18 cellular contexts compared by ENCODE assay signal in genomic region chr5:171868236-171868635, GRCh38.
DNase-seq lines count a peak whose midpoint lies in the region; FAIRE-seq and TF ChIP-seq lines count a peak whose summit lies in the region.
"Had no signal": no experiment of that assay in that cellular context is flagged by ENCODE, and none has a peak within 500 bp of the region (broad histone marks: within the 10 kb centered on the region; RNA-seq: fewer than 3 reads in every experiment).

No MANE protein-coding gene starts in this region.

- H2BK12ac ChIP-seq in H9 (ENCODE audit: insufficient read length, low read depth, low read length) = no peak overlapping the region

- DNase-seq in cardiac muscle cell (ENCODE audit: low read depth in 1 of 2, low spot score in 1 of 2) (peak in 1 of 2 donors; percentile 31), cardiac septum (ENCODE audit: low spot score) (no peak), brain microvascular endothelial cell (peak; percentile 13), osteoblast (ENCODE audit: insufficient read length, low spot score, missing footprints) (no peak), H9 (no peak), NCI-H526 (lab: John Stamatoyannopoulos, UW) (no peak), frontal cortex (ENCODE audit: low spot score in 2 of 2) (no peak)
- DNase-seq: GDM1, Kasumi-1, MG63, NCI-H1417, NCI-H1694 treated with DMSO at 0.1 percent for 48 hours, NCI-H2081 treated with DMSO at 0.1 percent for 48 hours, NCI-H2171 treated with DMSO at 0.1 percent for 48 hours, NCI-H524 treated with DMSO at 0.1 percent for 48 hours had no signal

- no peak overlapping the region for H3K56ac ChIP-seq in H9 (ENCODE audit: insufficient read length, low read depth, low read length)

- H4K8ac ChIP-seq in H9 (replicated peaks; ENCODE audit: insufficient read length, low read depth, low read length) = no peak overlapping the region

- H3K23me2 ChIP-seq in H9 (ENCODE audit: insufficient read length, low read depth, low read length, poor library complexity, severe bottlenecking) = no peaks in the 10 kb centered on the region

- no peak overlapping the region for H2BK120ac ChIP-seq in H9 (ENCODE audit: low read depth, low read length, poor library complexity, severe bottlenecking)

- H3K36me3 ChIP-seq in cardiac muscle cell (peaks cover 8% of the 10 kb centered on the region), brain microvascular endothelial cell (replicated peaks) (peaks cover 3% of the 10 kb centered on the region), osteoblast (ENCODE audit: insufficient read depth, low read length) (peaks cover 18% of the 10 kb centered on the region)

- no peak for FAIRE-seq in frontal cortex (lab: Jason Lieb, UNC)
- FAIRE-seq: H1 had no signal

- in situ Hi-C loops in brain microvascular endothelial cell (cut with HindIII; ENCODE audit: low pct_ligation_motif_present, low sequenced_read_pairs) = loop anchor here (25.0 kb wide), 2 partner anchors 231 to 456 kb away; partner anchors contain the start of gene FGF18

- H3K4me3 Mint-ChIP-seq in H9 = no peak overlapping the region

- intact Hi-C loops in cardiac septum (cut with DNase I) = no loop called here

- no peak overlapping the region for H2AK5ac ChIP-seq in H9 (ENCODE audit: insufficient read length, low read length)

- H4K20me1 ChIP-seq in osteoblast (ENCODE audit: insufficient read depth, low read length) (peaks cover 1% of the 10 kb centered on the region), H9 (ENCODE audit: control insufficient read depth, insufficient read depth, insufficient read length) (no peaks in the 10 kb centered on the region)

- no peak overlapping the region for H4K5ac ChIP-seq in H9 (ENCODE audit: insufficient read length, low read depth, low read length)

- no peak overlapping the region for H2BK5ac ChIP-seq in H9 (ENCODE audit: insufficient read length, low read length)

- TF ChIP-seq CTCF in cardiac muscle cell (IDR thresholded peaks at IDR 0.05; ENCODE audit: low read depth, low read length) (no peak), brain microvascular endothelial cell (IDR thresholded peaks at IDR 0.05; ENCODE audit: low read depth, low read length, missing control alignments) (no peak), osteoblast (IDR thresholded peaks at IDR 0.05; ENCODE audit: extremely low read depth, low read depth, low read length) (no peak), H9 (conservative IDR thresholded peaks at IDR 0.05) (no peak)

- WGBS in H9 (ENCODE audit: extremely low coverage, insufficient read length, low lambda C conversion rate) = no CpG with 5 or more reads among the region's 2 CpGs

- H3T11ph ChIP-seq in H9 (ENCODE audit: low read length) = no peak overlapping the region

- H4K91ac ChIP-seq in H9 (ENCODE audit: insufficient read length, low read depth, low read length) = no peak overlapping the region

- H3K36me3 Mint-ChIP-seq in H9 (ENCODE audit: insufficient read depth in 1 of 3, low read depth in 3 of 3) = peaks cover 7 to 78% (median 54%) of the 10 kb centered on the region in 3 experiments; a peak in 5 of 7 replicates

- no peaks in the 10 kb centered on the region for H3K9me3 ChIP-seq in cardiac muscle cell (ENCODE audit: low read depth)
- no peaks in the 10 kb centered on the region for H3K9me3 ChIP-seq in osteoblast (ENCODE audit: low read depth, low read length)
- H3K9me3 ChIP-seq in H9 (ENCODE audit: control insufficient read depth, low read depth, low read length) = no peaks in the 10 kb centered on the region
- H3K9me3 ChIP-seq: MG63, SJSA1 had no signal

- H3K79me1 ChIP-seq in H9 (ENCODE audit: insufficient read depth, low read depth, low read length, poor library complexity, severe bottlenecking) = no peaks in the 10 kb centered on the region

- H3K23ac ChIP-seq in H9 (ENCODE audit: insufficient read length, low read depth, low read length) = no peak overlapping the region

- H3K14ac ChIP-seq in H9 (ENCODE audit: insufficient read depth, low read length) = no peak overlapping the region

- no peak overlapping the region for H3K4ac ChIP-seq in H9 (ENCODE audit: low read depth, low read length)

- H3K27ac Mint-ChIP-seq in H9 = peak overlapping the region in 1 of 3 experiments; percentile 29; a peak in 2 of 7 replicates

- H3K27me3 ChIP-seq in cardiac muscle cell (no peaks in the 10 kb centered on the region), brain microvascular endothelial cell (replicated peaks) (no peaks in the 10 kb centered on the region), osteoblast (ENCODE audit: insufficient read depth, low read length) (no peaks in the 10 kb centered on the region), H9 (ENCODE audit: insufficient read depth, low read length) (no peaks in the 10 kb centered on the region)
- H3K27me3 ChIP-seq: MG63, SJSA1 had no signal

- H3K18ac ChIP-seq in H9 (ENCODE audit: insufficient read length, low read depth, low read length) = no peak overlapping the region

- no peak overlapping the region for H2AFZ ChIP-seq in osteoblast (ENCODE audit: low read length)
- H2AFZ ChIP-seq in H9 (ENCODE audit: low read length) = no peak overlapping the region

- H3K4me3 ChIP-seq in cardiac muscle cell = no peak overlapping the region
- no peak overlapping the region for H3K4me3 ChIP-seq in brain microvascular endothelial cell (ENCODE audit: low read depth, low read length)
- H3K4me3 ChIP-seq in osteoblast (ENCODE audit: insufficient read depth, low read length) = no peak overlapping the region
- H3K4me3 ChIP-seq: MG63, SJSA1 had no signal

- peaks cover 10% of the 10 kb centered on the region for H3K79me2 ChIP-seq in osteoblast (ENCODE audit: insufficient read depth, low read length)
- H3K79me2 ChIP-seq in H9 (ENCODE audit: insufficient read depth, low read length) = no peaks in the 10 kb centered on the region

- no peaks in the 10 kb centered on the region for H3K4me1 Mint-ChIP-seq in H9

- H3K27ac ChIP-seq in cardiac muscle cell (peak overlapping the region; percentile 95), brain microvascular endothelial cell (peak overlapping the region; percentile 57), osteoblast (ENCODE audit: low read depth, low read length) (peak overlapping the region; percentile 85), H9 (ENCODE audit: insufficient read length, low read depth, low read length) (no peak overlapping the region)
- H3K27ac ChIP-seq: C4-2B, SJSA1 had no signal

- H2BK20ac ChIP-seq in H9 (ENCODE audit: low read depth, low read length, poor library complexity, severe bottlenecking) = no peak overlapping the region

- H3K9ac ChIP-seq in H9 (ENCODE audit: extremely low read depth, insufficient read length, low read length) = no peak overlapping the region

- H2BK15ac ChIP-seq in H9 (ENCODE audit: low read depth, low read length) = no peak overlapping the region

- H3K27me3 Mint-ChIP-seq in H9 (ENCODE audit: low read depth) = no peaks in the 10 kb centered on the region

- peak overlapping the region; percentile 56 for H3K4me2 ChIP-seq in osteoblast (ENCODE audit: insufficient read depth, low read length)
- H3K4me2 ChIP-seq in H9 (ENCODE audit: insufficient read depth, insufficient read length, low read length) = no peak overlapping the region

- no peaks in the 10 kb centered on the region for H3K9me3 Mint-ChIP-seq in H9

- peaks cover 61% of the 10 kb centered on the region for H3K4me1 ChIP-seq in cardiac muscle cell (ENCODE audit: low read depth)
- peaks cover 50% of the 10 kb centered on the region for H3K4me1 ChIP-seq in osteoblast (ENCODE audit: insufficient read depth, low read length)
- no peaks in the 10 kb centered on the region for H3K4me1 ChIP-seq in H9 (ENCODE audit: insufficient read depth, low read length)
